ENCODE assay signal across 19 cellular contexts in genomic region chr16:4359914-4360313, GRCh38. TPM values are rescaled to one million over a fixed set of nuclear protein-coding genes. Genes with fewer than 3 reads are reported as not detected.
DNase-seq lines count a peak whose midpoint lies in the region; ATAC-seq, FAIRE-seq and TF ChIP-seq lines count a peak whose summit lies in the region.
"Had no signal": no experiment of that assay in that cellular context is flagged by ENCODE, and none has a peak within 500 bp of the region (broad histone marks: within the 10 kb centered on the region; RNA-seq: fewer than 3 reads in every experiment).

No MANE protein-coding gene starts in this region.

- no peak overlapping the region for H3K4me3 ChIP-seq in HepG2 (replicated peaks in 1 of 3; ENCODE audit: insufficient read depth in 1 of 3, low read depth in 2 of 3, low read length in 3 of 3)
- no peak overlapping the region for H3K4me3 ChIP-seq in right lobe of liver
- H3K4me3 ChIP-seq in SU-DHL-6 (ENCODE audit: insufficient read depth, low read length, poor library complexity, severe bottlenecking), result no peak overlapping the region
- H3K4me3 ChIP-seq in neuronal stem cell (ENCODE audit: low read length in 2 of 2), result no peak overlapping the region
- H3K4me3 ChIP-seq in sigmoid colon, result no peak overlapping the region
- H3K4me3 ChIP-seq in thyroid gland (replicated peaks in 1 of 3), result no peak overlapping the region
- H3K4me3 ChIP-seq: A549, BLaER1, GM12878, GM23248, K562 had no signal

- peaks cover 1% of the 10 kb centered on the region for H3K79me1 ChIP-seq in neuronal stem cell (ENCODE audit: low read depth, low read length)

- H3K4me1 ChIP-seq in HepG2 (ENCODE audit: insufficient read depth, low read length) (peaks cover 17% of the 10 kb centered on the region), right lobe of liver (no peaks in the 10 kb centered on the region), neuronal stem cell (ENCODE audit: control insufficient read depth in 2 of 2, insufficient read depth in 1 of 2, low read depth in 1 of 2, low read length in 2 of 2) (peaks cover 0 to 1% of the 10 kb centered on the region in 2 donors), sigmoid colon (peaks cover 0 to 4% (median 0%) of the 10 kb centered on the region in 4 donors), thyroid gland (peaks cover 10 to 15% of the 10 kb centered on the region in 2 donors)

- peak overlapping the region; percentile 59 for H2AK5ac ChIP-seq in neuronal stem cell (ENCODE audit: low read depth, low read length)

- H2BK5ac ChIP-seq in neuronal stem cell (ENCODE audit: low read length), result peak overlapping the region; percentile 75

- no peak overlapping the region for H3K4me2 ChIP-seq in HepG2 (ENCODE audit: low read depth, low read length)
- peak overlapping the region; percentile 19 for H3K4me2 ChIP-seq in SU-DHL-6 (ENCODE audit: low read depth, low read length, poor library complexity, severe bottlenecking)
- H3K4me2 ChIP-seq in neuronal stem cell (ENCODE audit: insufficient read depth, low read length, poor library complexity, severe bottlenecking), result no peak overlapping the region
- H3K4me2 ChIP-seq: BLaER1 had no signal

- no peak overlapping the region for H3K4ac ChIP-seq in neuronal stem cell (ENCODE audit: low read length)

- H2AFZ ChIP-seq in HepG2 (ENCODE audit: low read length) (no peak overlapping the region), SU-DHL-6 (ENCODE audit: low read depth, low read length, severe bottlenecking) (no peak overlapping the region), neuronal stem cell (ENCODE audit: low read length) (no peak overlapping the region)
- H2AFZ ChIP-seq: GM23248 had no signal

- H3K23ac ChIP-seq in neuronal stem cell (ENCODE audit: low read depth, low read length, poor library complexity), result no peak overlapping the region

- H3K36me3 ChIP-seq in HepG2 (replicated peaks in 1 of 2; ENCODE audit: control insufficient read depth in 1 of 2, insufficient read depth in 2 of 2, low read length in 2 of 2) (peaks cover 0 to 1% of the 10 kb centered on the region in 2 experiments; a peak in 1 of 5 replicates), right lobe of liver (peaks cover 0 to 4% (median 0%) of the 10 kb centered on the region in 4 donors), SU-DHL-6 (ENCODE audit: low read length) (peaks cover 3% of the 10 kb centered on the region; the same call in 1 of the 2 replicates), neuronal stem cell (replicated peaks in 1 of 2; ENCODE audit: control insufficient read depth in 2 of 2, insufficient read depth in 2 of 2, low read length in 2 of 2) (no peaks in the 10 kb centered on the region), sigmoid colon (peaks cover 0 to 59% (median 23%) of the 10 kb centered on the region in 4 donors), thyroid gland (peaks cover 0 to 3% of the 10 kb centered on the region in 2 donors)

- H3K18ac ChIP-seq in neuronal stem cell (ENCODE audit: low read length), result no peak overlapping the region

- H3K27ac ChIP-seq in HepG2 (ENCODE audit: extremely low read length, insufficient read depth, low read length) (no peak overlapping the region), right lobe of liver (no peak overlapping the region), SU-DHL-6 (ENCODE audit: low read depth, low read length) (peak overlapping the region; percentile 36), neuronal stem cell (replicated peaks; ENCODE audit: low read length) (no peak overlapping the region), sigmoid colon (no peak overlapping the region), thyroid gland (no peak overlapping the region)
- H3K27ac ChIP-seq: 22Rv1, BLaER1, GM23248 had no signal

- FAIRE-seq in HepG2 (lab: Jason Lieb, UNC), result no peak
- FAIRE-seq: A549, GM12878, H54, K562 had no signal

- H2BK12ac ChIP-seq in neuronal stem cell (ENCODE audit: low read length), result no peak overlapping the region

- no peak for TF ChIP-seq CTCF in HepG2 (CRISPR knock-in tag; IDR thresholded peaks at IDR 0.05)
- TF ChIP-seq CTCF in right lobe of liver (IDR thresholded peaks at IDR 0.05), result no peak
- TF ChIP-seq CTCF in SU-DHL-6 (IDR thresholded peaks at IDR 0.05; ENCODE audit: insufficient read depth, low read length, poor library complexity, severe bottlenecking), result no peak
- TF ChIP-seq CTCF in sigmoid colon (IDR thresholded peaks at IDR 0.05), result no peak
- no peak for TF ChIP-seq CTCF in thyroid gland (IDR thresholded peaks at IDR 0.05)

- intact Hi-C loops in HepG2 (cut with micrococcal nuclease; ENCODE audit: unreplicated experiment) (loop anchor here (1.0 to 2.0 kb wide), 3 partner anchors 13 to 42 kb away; no protein-coding TSS in a partner anchor), right lobe of liver (cut with DNase I) (loop anchor here (2.0 kb wide), 1 partner anchor 43 kb away; no protein-coding TSS in a partner anchor), sigmoid colon (cut with DNase I) (loop anchor here (1.0 kb wide), 1 partner anchor 42 kb away; no protein-coding TSS in a partner anchor), thyroid gland (cut with DNase I) (loop anchor here (2.0 kb wide), 1 partner anchor 43 kb away; no protein-coding TSS in a partner anchor)

- DNase-seq in HepG2 (ENCODE audit: low spot score) (no peak), right lobe of liver (no peak), neuronal stem cell (ENCODE audit: low spot score) (no peak), sigmoid colon (no peak), thyroid gland (no peak)
- DNase-seq: AML-193, DMS 273 treated with DMSO at 0.1 percent for 48 hours, EL had no signal

- no peak for TF ChIP-seq RAD21 in HepG2 (CRISPR knock-in tag; IDR thresholded peaks at IDR 0.05)

- H3K9ac ChIP-seq in HepG2 (ENCODE audit: insufficient read depth, low read depth, low read length), result no peak overlapping the region
- no peak overlapping the region for H3K9ac ChIP-seq in SU-DHL-6 (ENCODE audit: low read length)
- H3K9ac ChIP-seq in neuronal stem cell (ENCODE audit: low read depth, low read length, poor library complexity), result no peak overlapping the region
- H3K9ac ChIP-seq: BLaER1, GM23248 had no signal

- peaks cover 13% of the 10 kb centered on the region; the same call in 1 of the 2 replicates for H3F3A ChIP-seq in SU-DHL-6 (ENCODE audit: insufficient read depth)

- peak overlapping the region; percentile 47 for H2BK120ac ChIP-seq in neuronal stem cell (ENCODE audit: low read depth, low read length)

- H4K20me1 ChIP-seq in HepG2 (ENCODE audit: insufficient read depth, low read length) (no peaks in the 10 kb centered on the region), SU-DHL-6 (ENCODE audit: low read depth, low read length) (no peaks in the 10 kb centered on the region)

- H3K79me2 ChIP-seq in HepG2 (ENCODE audit: insufficient read depth, low read length) (no peaks in the 10 kb centered on the region), SU-DHL-6 (ENCODE audit: insufficient read depth, low read length) (no peaks in the 10 kb centered on the region)

- POLR2A ChIA-PET in HepG2 (lab: Yijun Ruan, JAX), result interaction anchor here (1.0 to 1.5 kb wide), 2 partner anchors 8 to 13 kb away, joined by 3 to 5 read pairs; partner anchors contain the start of gene PAM16

- TF ChIP-seq POLR2A in HepG2 (IDR thresholded peaks at IDR 0.05; ENCODE audit: insufficient read depth in 1 of 2, low read depth in 2 of 2, low read length in 2 of 2), result no peak
- TF ChIP-seq POLR2A in right lobe of liver (IDR thresholded peaks at IDR 0.05), result no peak
- TF ChIP-seq POLR2A in sigmoid colon (IDR thresholded peaks at IDR 0.05), result no peak
- TF ChIP-seq POLR2A in thyroid gland (IDR thresholded peaks at IDR 0.05), result no peak

- H3K9me3 ChIP-seq in HepG2 (ENCODE audit: low read length) (no peaks in the 10 kb centered on the region), right lobe of liver (no peaks in the 10 kb centered on the region), SU-DHL-6 (ENCODE audit: insufficient read depth, low read length) (no peaks in the 10 kb centered on the region), neuronal stem cell (replicated peaks in 1 of 2; ENCODE audit: control insufficient read depth in 2 of 2, insufficient read depth in 1 of 2, low read depth in 1 of 2, low read length in 2 of 2) (no peaks in the 10 kb centered on the region), sigmoid colon (no peaks in the 10 kb centered on the region), thyroid gland (no peaks in the 10 kb centered on the region)
- H3K9me3 ChIP-seq: A549, BLaER1 had no signal

- H3K14ac ChIP-seq in neuronal stem cell (ENCODE audit: low read length), result no peak overlapping the region

- no peak for TF ChIP-seq EP300 in HepG2 (IDR thresholded peaks at IDR 0.05; ENCODE audit: low read depth in 2 of 2, low read length in 2 of 2)
- TF ChIP-seq EP300 in HepG2 (CRISPR knock-in tag; IDR thresholded peaks at IDR 0.05; ENCODE audit: borderline replicate concordance), result no peak
- no peak for TF ChIP-seq EP300 in sigmoid colon (IDR thresholded peaks at IDR 0.05)

- no peak overlapping the region for H4K8ac ChIP-seq in neuronal stem cell (ENCODE audit: low read depth, low read length)

- H3K9me2 ChIP-seq in SU-DHL-6 (replicated peaks; ENCODE audit: insufficient read depth, low read length), result no peaks in the 10 kb centered on the region

- CTCF ChIA-PET in HepG2 (lab: Yijun Ruan, JAX; ENCODE audit: low intra/inter-chr PET ratio, low total read pairs), result interaction anchor here (4.9 kb wide), 1 partner anchor 43 kb away, joined by 92 read pairs; no protein-coding TSS in a partner anchor

- H3K27me3 ChIP-seq in HepG2 (ENCODE audit: control insufficient read depth in 1 of 2, insufficient read depth in 2 of 2, low read length in 2 of 2), result no peaks in the 10 kb centered on the region; a peak in 1 of 5 replicates
- H3K27me3 ChIP-seq in right lobe of liver, result no peaks in the 10 kb centered on the region
- H3K27me3 ChIP-seq in SU-DHL-6 (ENCODE audit: low read length), result no peaks in the 10 kb centered on the region
- H3K27me3 ChIP-seq in neuronal stem cell (ENCODE audit: control insufficient read depth in 3 of 3, insufficient read depth in 3 of 3, low read depth in 1 of 3, low read length in 3 of 3), result no peaks in the 10 kb centered on the region
- no peaks in the 10 kb centered on the region for H3K27me3 ChIP-seq in sigmoid colon
- H3K27me3 ChIP-seq in thyroid gland, result no peaks in the 10 kb centered on the region
- H3K27me3 ChIP-seq: BLaER1 had no signal

- ATAC-seq in HepG2 (no peak), right lobe of liver (no peak), HG02973 (IDR thresholded peaks at IDR 0.05; ENCODE audit: unreplicated experiment) (no peak)

- H4K91ac ChIP-seq in neuronal stem cell (ENCODE audit: low read depth, low read length, poor library complexity), result no peak overlapping the region

- WGBS in HepG2 (ENCODE audit: low lambda C conversion rate), result 96% methylated on average over 3 of the region's 3 CpGs
- 90% methylated on average over 2 of the region's 3 CpGs for WGBS in right lobe of liver (ENCODE audit: insufficient coverage, low coverage, low lambda C conversion rate, missing lambda C conversion rate)
- no CpG with 5 or more reads among the region's 3 CpGs for WGBS in neuronal stem cell (ENCODE audit: extremely low coverage in 2 of 2, insufficient read length in 2 of 2, insufficient replicate concordance in 1 of 2), 2 donors
- 95% methylated on average over 3 of the region's 3 CpGs for WGBS in sigmoid colon, 2 donors
- WGBS in thyroid gland, 2 donors, result 98 to 100% methylated on average over 2 to 3 of the region's 3 CpGs

- no TSS peak for BruUV-seq in HepG2 (replicated peaks; lab: Mats Ljungman, UMichigan)

- H2BK15ac ChIP-seq in neuronal stem cell (ENCODE audit: low read length), result no peak overlapping the region

- in situ Hi-C loops in HepG2 (cut with HindIII; ENCODE audit: extremely low pct_ligation_motif_present, low pct_unique_long_range_greater_than_20kb), result no loop called here

RNA-seq across cellular contexts. Expression of gene PAM16, which starts 8.8 kb away (rescaled TPM):
- 39.5 and 51.8 TPM in 2 replicates for total RNA-seq in HepG2 (2016; rRNA removed; fragmentation: Illumina TruSeq; extraction: Trizol)
- 62.7 and 78.9 TPM in 2 replicates for total RNA-seq in HepG2 (2016; cell fraction: cytosol; rRNA removed; fragmentation: Illumina TruSeq; extraction: Trizol; ENCODE audit: low read depth)
- total RNA-seq in HepG2 (2016; cell fraction: insoluble cytoplasmic fraction; rRNA removed; fragmentation: Illumina TruSeq; extraction: Trizol), result 44.0 and 55.1 TPM in 2 replicates
- 48.0 and 59.1 TPM in 2 replicates for total RNA-seq in HepG2 (2016; cell fraction: membrane; rRNA removed; fragmentation: Illumina TruSeq; extraction: Trizol)
- 21.8 and 30.9 TPM in 2 replicates for total RNA-seq in HepG2 (2016; cell fraction: nucleus; rRNA removed; fragmentation: Illumina TruSeq; extraction: Trizol)
- polyA plus RNA-seq in HepG2 (2011; rRNA removed), result 51.5 and 64.5 TPM in 2 replicates
- 79.1 and 106 TPM in 2 replicates for polyA plus RNA-seq in HepG2 (2011; cell fraction: cytosol; rRNA removed)
- polyA plus RNA-seq in HepG2 (2011; cell fraction: nucleus; rRNA removed), result 59.7 and 63.8 TPM in 2 replicates
- 28.9 and 43.2 TPM in 2 replicates for polyA plus RNA-seq in HepG2 (2012)
- polyA plus RNA-seq in HepG2 (2016; cell fraction: cytosol; fragmentation: Illumina TruSeq; extraction: Trizol; ENCODE audit: low read depth), result 51.5 and 69.1 TPM in 2 replicates
- 31.2 and 31.7 TPM in 2 replicates for polyA plus RNA-seq in HepG2 (2016; cell fraction: insoluble cytoplasmic fraction; fragmentation: Illumina TruSeq; extraction: Trizol; ENCODE audit: low read depth)
- polyA plus RNA-seq in HepG2 (2016; cell fraction: membrane; fragmentation: Illumina TruSeq; extraction: Trizol; ENCODE audit: low read depth), result 35.5 and 47.0 TPM in 2 replicates
- 70.3 and 85.7 TPM in 2 replicates for polyA plus RNA-seq in HepG2 (2016; cell fraction: nucleus; fragmentation: Illumina TruSeq; extraction: Trizol; ENCODE audit: insufficient read depth, low read depth)
- polyA minus RNA-seq in HepG2 (2011; rRNA and poly(A)+ RNA removed; ENCODE audit: low replicate concordance), result 22.9 and 24.5 TPM in 2 replicates
- polyA minus RNA-seq in HepG2 (2011; cell fraction: cytosol; rRNA and poly(A)+ RNA removed), result 13.2 and 17.4 TPM in 2 replicates
- 12.3 and 12.9 TPM in 2 replicates for polyA minus RNA-seq in HepG2 (2011; cell fraction: nucleus; rRNA and poly(A)+ RNA removed)
- total RNA-seq in right lobe of liver, result 10 to 100 TPM; 27.9 to 45.9 (median 32.8) TPM
- polyA plus RNA-seq in neuronal stem cell (2013, experiment 1 of 2), result 76.9 TPM
- polyA plus RNA-seq in neuronal stem cell (2013, experiment 2 of 2), result 74.7 TPM
- 10 to 100 TPM; 36.7 to 52.7 (median 43.6) TPM for total RNA-seq in sigmoid colon
- polyA plus RNA-seq in sigmoid colon, result 10 to 100 TPM; 36.0 to 57.0 (median 49.0) TPM
- total RNA-seq in thyroid gland, result 10 to 100 TPM in 3 of 4 donors, 1 to 10 TPM in 1; 5.6 to 60.2 (median 27.3) TPM

RNA-seq across cellular contexts. Expression of gene VASN, which starts 11.7 kb away (rescaled TPM):
- total RNA-seq in HepG2 (2016; rRNA removed; fragmentation: Illumina TruSeq; extraction: Trizol), result 6.9 and 18.2 TPM in 2 replicates
- 2.8 and 3.3 TPM in 2 replicates for total RNA-seq in HepG2 (2016; cell fraction: cytosol; rRNA removed; fragmentation: Illumina TruSeq; extraction: Trizol; ENCODE audit: low read depth)
- total RNA-seq in HepG2 (2016; cell fraction: insoluble cytoplasmic fraction; rRNA removed; fragmentation: Illumina TruSeq; extraction: Trizol), result 5.9 and 17.8 TPM in 2 replicates
- total RNA-seq in HepG2 (2016; cell fraction: membrane; rRNA removed; fragmentation: Illumina TruSeq; extraction: Trizol), result 5.8 and 6.6 TPM in 2 replicates
- total RNA-seq in HepG2 (2016; cell fraction: nucleus; rRNA removed; fragmentation: Illumina TruSeq; extraction: Trizol), result 22.5 and 25.6 TPM in 2 replicates
- polyA plus RNA-seq in HepG2 (2011; rRNA removed), result 8.4 and 15.5 TPM in 2 replicates
- polyA plus RNA-seq in HepG2 (2011; cell fraction: cytosol; rRNA removed), result 9.0 and 15.7 TPM in 2 replicates
- polyA plus RNA-seq in HepG2 (2011; cell fraction: nucleus; rRNA removed), result 47.1 and 58.1 TPM in 2 replicates
- 9.8 and 16.9 TPM in 2 replicates for polyA plus RNA-seq in HepG2 (2012)
- 2.3 and 2.6 TPM in 2 replicates for polyA plus RNA-seq in HepG2 (2016; cell fraction: cytosol; fragmentation: Illumina TruSeq; extraction: Trizol; ENCODE audit: low read depth)
- polyA plus RNA-seq in HepG2 (2016; cell fraction: insoluble cytoplasmic fraction; fragmentation: Illumina TruSeq; extraction: Trizol; ENCODE audit: low read depth), result 7.7 and 10.2 TPM in 2 replicates
- polyA plus RNA-seq in HepG2 (2016; cell fraction: membrane; fragmentation: Illumina TruSeq; extraction: Trizol; ENCODE audit: low read depth), result 3.1 and 4.1 TPM in 2 replicates
- polyA plus RNA-seq in HepG2 (2016; cell fraction: nucleus; fragmentation: Illumina TruSeq; extraction: Trizol; ENCODE audit: insufficient read depth, low read depth), result 40.8 and 43.4 TPM in 2 replicates
- polyA minus RNA-seq in HepG2 (2011; rRNA and poly(A)+ RNA removed; ENCODE audit: low replicate concordance), result 1.2 and 47.2 TPM in 2 replicates
- polyA minus RNA-seq in HepG2 (2011; cell fraction: cytosol; rRNA and poly(A)+ RNA removed), result 18.8 and 21.5 TPM in 2 replicates
- 32.1 and 35.9 TPM in 2 replicates for polyA minus RNA-seq in HepG2 (2011; cell fraction: nucleus; rRNA and poly(A)+ RNA removed)
- total RNA-seq in right lobe of liver, result 10 to 100 TPM; 13.5 to 22.9 (median 16.8) TPM
- polyA plus RNA-seq in neuronal stem cell (2013, experiment 1 of 2), result 7.8 TPM
- polyA plus RNA-seq in neuronal stem cell (2013, experiment 2 of 2), result 7.6 TPM
- total RNA-seq in sigmoid colon, result 10 to 100 TPM in 1 of 4 donors, 1 to 10 TPM in 3; 7.1 to 10.2 (median 8.3) TPM
- polyA plus RNA-seq in sigmoid colon, result 1 to 10 TPM in 2 of 3 donors, under 1 TPM in 1; 0.46 to 4.2 (median 2.4) TPM
- total RNA-seq in thyroid gland, result 10 to 100 TPM; 21.9 to 47.0 (median 28.8) TPM
- polyA plus RNA-seq: CD14-positive monocyte had no signal

RNA-seq across cellular contexts. Expression of gene GLIS2, which starts 44.0 kb away (rescaled TPM):
- total RNA-seq in HepG2 (2016; rRNA removed; fragmentation: Illumina TruSeq; extraction: Trizol) (0.24 and 0.29 TPM in 2 replicates), right lobe of liver (1 to 10 TPM in 5 of 6 experiments, under 1 TPM in 1; 0.79 to 2.6 (median 1.4) TPM), sigmoid colon (10 to 100 TPM in 1 of 4 donors, 1 to 10 TPM in 3; 5.4 to 11.9 (median 5.7) TPM), thyroid gland (1 to 10 TPM; 5.5 to 7.6 (median 6.7) TPM)
- total RNA-seq in HepG2 (2016; cell fraction: cytosol; rRNA removed; fragmentation: Illumina TruSeq; extraction: Trizol; ENCODE audit: low read depth), result 1.0 and 1.1 TPM in 2 replicates
- total RNA-seq in HepG2 (2016; cell fraction: insoluble cytoplasmic fraction; rRNA removed; fragmentation: Illumina TruSeq; extraction: Trizol), result 0.18 and 0.30 TPM in 2 replicates
- total RNA-seq in HepG2 (2016; cell fraction: membrane; rRNA removed; fragmentation: Illumina TruSeq; extraction: Trizol), result 0.59 and 0.65 TPM in 2 replicates
- 0.34 and 0.63 TPM in 2 replicates for total RNA-seq in HepG2 (2016; cell fraction: nucleus; rRNA removed; fragmentation: Illumina TruSeq; extraction: Trizol)
- polyA plus RNA-seq in HepG2 (2011; rRNA removed) (0.28 and 0.39 TPM in 2 replicates), sigmoid colon (1 to 10 TPM in 2 of 3 donors, under 1 TPM in 1; 0.69 to 4.0 (median 1.8) TPM)
- polyA plus RNA-seq in HepG2 (2011; cell fraction: cytosol; rRNA removed), result 0.17 and 0.18 TPM in 2 replicates
- polyA plus RNA-seq in HepG2 (2011; cell fraction: nucleus; rRNA removed), result 1.1 and 1.3 TPM in 2 replicates
- polyA plus RNA-seq in HepG2 (2012), result 0.91 and 2.0 TPM in 2 replicates
- polyA plus RNA-seq in HepG2 (2016; cell fraction: cytosol; fragmentation: Illumina TruSeq; extraction: Trizol; ENCODE audit: low read depth), result 0.27 and 0.43 TPM in 2 replicates
- 0.70 and 0.86 TPM in 2 replicates for polyA plus RNA-seq in HepG2 (2016; cell fraction: insoluble cytoplasmic fraction; fragmentation: Illumina TruSeq; extraction: Trizol; ENCODE audit: low read depth)
- polyA plus RNA-seq in HepG2 (2016; cell fraction: membrane; fragmentation: Illumina TruSeq; extraction: Trizol; ENCODE audit: low read depth), result 1.3 and 1.4 TPM in 2 replicates
- 1.6 and 1.8 TPM in 2 replicates for polyA plus RNA-seq in HepG2 (2016; cell fraction: nucleus; fragmentation: Illumina TruSeq; extraction: Trizol; ENCODE audit: insufficient read depth, low read depth)
- 0.44 and 3.2 TPM in 2 replicates for polyA minus RNA-seq in HepG2 (2011; rRNA and poly(A)+ RNA removed; ENCODE audit: low replicate concordance)
- polyA minus RNA-seq in HepG2 (2011; cell fraction: cytosol; rRNA and poly(A)+ RNA removed), result 0.18 and 0.99 TPM in 2 replicates
- polyA minus RNA-seq in HepG2 (2011; cell fraction: nucleus; rRNA and poly(A)+ RNA removed), result 0.25 and 0.52 TPM in 2 replicates
- 7.6 TPM for polyA plus RNA-seq in neuronal stem cell (2013, experiment 1 of 2)
- polyA plus RNA-seq in neuronal stem cell (2013, experiment 2 of 2), result 7.9 TPM
- polyA plus RNA-seq: CD14-positive monocyte; CD4-positive, alpha-beta memory T cell had no signal

RNA-seq across cellular contexts. Expression of gene CORO7, which starts 56.5 kb away (rescaled TPM):
- total RNA-seq in HepG2 (2016; rRNA removed; fragmentation: Illumina TruSeq; extraction: Trizol) (5.9 and 9.9 TPM in 2 replicates), right lobe of liver (10 to 100 TPM in 5 of 6 experiments, 1 to 10 TPM in 1; 7.8 to 22.9 (median 13.3) TPM), sigmoid colon (10 to 100 TPM; 10.0 to 34.6 (median 19.1) TPM), thyroid gland (10 to 100 TPM; 17.9 to 53.7 (median 29.7) TPM)
- total RNA-seq in HepG2 (2016; cell fraction: cytosol; rRNA removed; fragmentation: Illumina TruSeq; extraction: Trizol; ENCODE audit: low read depth), result 5.5 and 8.0 TPM in 2 replicates
- 4.0 and 11.9 TPM in 2 replicates for total RNA-seq in HepG2 (2016; cell fraction: insoluble cytoplasmic fraction; rRNA removed; fragmentation: Illumina TruSeq; extraction: Trizol)
- total RNA-seq in HepG2 (2016; cell fraction: membrane; rRNA removed; fragmentation: Illumina TruSeq; extraction: Trizol), result 3.5 and 3.8 TPM in 2 replicates
- total RNA-seq in HepG2 (2016; cell fraction: nucleus; rRNA removed; fragmentation: Illumina TruSeq; extraction: Trizol), result 13.2 and 15.4 TPM in 2 replicates
- polyA plus RNA-seq in HepG2 (2011; rRNA removed) (14.3 and 17.1 TPM in 2 replicates), sigmoid colon (10 to 100 TPM; 10.8 to 43.4 (median 12.5) TPM)
- polyA plus RNA-seq in HepG2 (2011; cell fraction: cytosol; rRNA removed), result 2.7 and 6.4 TPM in 2 replicates
- polyA plus RNA-seq in HepG2 (2011; cell fraction: nucleus; rRNA removed), result 179 and 209 TPM in 2 replicates
- 9.1 and 11.1 TPM in 2 replicates for polyA plus RNA-seq in HepG2 (2012)
- 0.66 and 0.77 TPM in 2 replicates for polyA plus RNA-seq in HepG2 (2016; cell fraction: cytosol; fragmentation: Illumina TruSeq; extraction: Trizol; ENCODE audit: low read depth)
- polyA plus RNA-seq in HepG2 (2016; cell fraction: insoluble cytoplasmic fraction; fragmentation: Illumina TruSeq; extraction: Trizol; ENCODE audit: low read depth), result 4.2 and 5.3 TPM in 2 replicates
- 1.1 and 2.1 TPM in 2 replicates for polyA plus RNA-seq in HepG2 (2016; cell fraction: membrane; fragmentation: Illumina TruSeq; extraction: Trizol; ENCODE audit: low read depth)
- 28.1 and 39.8 TPM in 2 replicates for polyA plus RNA-seq in HepG2 (2016; cell fraction: nucleus; fragmentation: Illumina TruSeq; extraction: Trizol; ENCODE audit: insufficient read depth, low read depth)
- polyA minus RNA-seq in HepG2 (2011; rRNA and poly(A)+ RNA removed; ENCODE audit: low replicate concordance), result 26.6 and 27.6 TPM in 2 replicates
- polyA minus RNA-seq in HepG2 (2011; cell fraction: cytosol; rRNA and poly(A)+ RNA removed), result 8.2 and 9.7 TPM in 2 replicates
- polyA minus RNA-seq in HepG2 (2011; cell fraction: nucleus; rRNA and poly(A)+ RNA removed), result 35.3 and 35.7 TPM in 2 replicates
- 8.9 TPM for polyA plus RNA-seq in neuronal stem cell (2013, experiment 1 of 2)
- 10.3 TPM for polyA plus RNA-seq in neuronal stem cell (2013, experiment 2 of 2)
